Comparison of ENCODE assay signal across 16 cellular contexts in the genomic region with DNA sequence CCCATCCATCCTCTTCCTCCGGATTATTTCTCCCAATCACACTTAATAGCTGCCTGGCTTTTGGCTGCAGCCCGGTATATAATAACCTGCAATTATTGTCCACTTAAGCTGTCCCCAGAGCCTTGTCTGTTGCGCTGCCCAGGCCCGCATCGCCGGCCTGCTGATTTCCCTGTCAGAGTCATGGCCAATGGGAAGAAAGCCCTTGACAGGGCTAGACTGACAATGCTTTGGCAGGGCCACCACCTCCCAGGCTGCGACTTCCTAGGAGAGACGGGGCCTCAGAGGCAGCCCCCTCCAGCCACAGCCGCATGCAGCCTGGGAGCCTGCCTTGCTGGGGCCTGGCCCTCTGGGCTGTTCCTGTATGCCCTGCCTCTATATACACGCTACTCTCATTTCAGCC. TPM values are rescaled to one million over a fixed set of nuclear protein-coding genes. Genes with fewer than 3 reads are reported as not detected.
A peak's percentile ranks its signal among the peaks of the same experiment; 100 is the strongest.
DNase-seq lines count a peak whose midpoint lies in the region; ATAC-seq, FAIRE-seq and TF ChIP-seq lines count a peak whose summit lies in the region.
"Had no signal": no experiment of that assay in that cellular context is flagged by ENCODE, and none has a peak within 500 bp of the region (broad histone marks: within the 10 kb centered on the region; RNA-seq: fewer than 3 reads in every experiment).

No MANE protein-coding gene starts in this region.

- H3K56ac ChIP-seq in H1 (replicated peaks; ENCODE audit: insufficient read length, low read depth, low read length) = no peak overlapping the region

- H3K27ac Mint-ChIP-seq in activated naive CD4-positive, alpha-beta T cell treated with anti-CD3 and anti-CD28 coated beads, Interleukin-2, amount 50 U/mL, for 72 hours = no peak overlapping the region
- H3K27ac Mint-ChIP-seq: T-helper 1 cell treated with Interleukin-12 subunit alpha and Interleukin-12 subunit beta and Interleukin-4 antibody, amounts not matched to agents 30 μg/mL and 1 μg/mL, for 36 hours had no signal

- H3K27ac ChIP-seq in H1 (ENCODE audit: low read depth, low read length) = no peak overlapping the region
- H3K27ac ChIP-seq: A549, Peyer's patch had no signal

- no peak overlapping the region for H3K4me3 ChIP-seq in H1 (ENCODE audit: extremely low read depth in 1 of 4, insufficient read depth in 2 of 4, low read depth in 3 of 4, low read length in 4 of 4)
- H3K4me3 ChIP-seq: A549, Peyer's patch had no signal

- H3K23me2 ChIP-seq in H1 (ENCODE audit: low read depth, low read length) = no peaks in the 10 kb centered on the region

- no peak overlapping the region for H3K4ac ChIP-seq in H1 (replicated peaks; ENCODE audit: insufficient read length, low read depth, low read length)

- H4K5ac ChIP-seq in H1 (ENCODE audit: insufficient read length, low read depth, low read length) = no peak overlapping the region

- no peak overlapping the region for H3K4me2 ChIP-seq in H1 (ENCODE audit: insufficient read depth in 1 of 2, low read depth in 2 of 2, low read length in 2 of 2)
- H3K4me2 ChIP-seq: A549 had no signal

- WGBS in H1 (ENCODE audit: extremely low coverage in 1 of 2, insufficient coverage in 1 of 2, insufficient read length in 1 of 2, insufficient replicate concordance in 2 of 2, low coverage in 1 of 2, low lambda C conversion rate in 2 of 2, missing lambda C conversion rate in 1 of 2), 2 experiments = 93% methylated on average over 10 of the region's 10 CpGs; no CpG with 5 or more reads in 1 of the 2 experiments

- no peak overlapping the region for H3K9ac ChIP-seq in H1 (replicated peaks in 1 of 4; ENCODE audit: extremely low read depth in 1 of 4, low read depth in 3 of 4, low read length in 3 of 4)

- no peak overlapping the region for H2BK5ac ChIP-seq in H1 (ENCODE audit: low read depth, low read length)

- H3K9me3 Mint-ChIP-seq in activated naive CD4-positive, alpha-beta T cell treated with anti-CD3 and anti-CD28 coated beads, Interleukin-2, amount 50 U/mL, for 72 hours = peaks cover 0 to under 1% of the 10 kb centered on the region in 2 donors
- H3K9me3 Mint-ChIP-seq: T-helper 1 cell treated with Interleukin-12 subunit alpha and Interleukin-12 subunit beta and Interleukin-4 antibody, amounts not matched to agents 30 μg/mL and 1 μg/mL, for 36 hours had no signal

- no peak for TF ChIP-seq EP300 in H1 (IDR thresholded peaks at IDR 0.05; ENCODE audit: borderline replicate concordance in 1 of 2, low read depth in 2 of 2, low read length in 2 of 2)

- TF ChIP-seq POLR2A in H1 (IDR thresholded peaks at IDR 0.05; ENCODE audit: control extremely low read depth in 1 of 2, low read depth in 2 of 2, low read length in 2 of 2) = no peak

- CTCF ChIA-PET in H1 (lab: Charles Lee; ENCODE audit: partially characterized antibody) = interaction anchor here (0.6 to 1.0 kb wide), 4 partner anchors 20 to 630 kb away, joined by 3 read pairs; no protein-coding TSS in a partner anchor

- TF ChIP-seq RAD21 in H1 (IDR thresholded peaks at IDR 0.05 in 1 of 2, conservative IDR thresholded peaks at IDR 0.05 in 1 of 2; ENCODE audit: low read depth in 2 of 2, low read length in 2 of 2) = no peak

- H3K27me3 ChIP-seq in H1 (replicated peaks in 1 of 4; ENCODE audit: control insufficient read depth in 3 of 4, extremely low read depth in 1 of 4, insufficient read depth in 3 of 4, low read length in 3 of 4) = peaks cover 0 to 8% (median 2%) of the 10 kb centered on the region in 4 experiments; a peak in 3 of 7 replicates
- H3K27me3 ChIP-seq: Peyer's patch had no signal

- peak overlapping the region; percentile 73; the same call in 1 of the 2 replicates for H2BK20ac ChIP-seq in H1 (ENCODE audit: low read length)

- H2BK15ac ChIP-seq in H1 (ENCODE audit: low read length) = no peak overlapping the region

- peaks cover 0 to 5% of the 10 kb centered on the region in 2 donors for H3K36me3 Mint-ChIP-seq in activated naive CD4-positive, alpha-beta T cell treated with anti-CD3 and anti-CD28 coated beads, Interleukin-2, amount 50 U/mL, for 72 hours

- TF ChIP-seq CTCF in H1 (IDR thresholded peaks at IDR 0.05; ENCODE audit: control extremely low read depth in 1 of 3, insufficient read depth in 1 of 3, low read depth in 1 of 3, low read length in 3 of 3) (no peak), GM10266 (IDR thresholded peaks at IDR 0.05; ENCODE audit: control insufficient read depth, insufficient read depth, low read depth, missing control alignments) (no peak)

- no peak for ATAC-seq in activated naive CD4-positive, alpha-beta T cell treated with anti-CD3 and anti-CD28 coated beads, Interleukin-2, amount 50 U/mL, for 72 hours
- no peak for ATAC-seq in HG03108 (IDR thresholded peaks at IDR 0.05; ENCODE audit: unreplicated experiment)
- no peak for ATAC-seq in HG02610 (IDR thresholded peaks at IDR 0.05; ENCODE audit: unreplicated experiment)
- ATAC-seq: A549 had no signal

- H3K79me1 ChIP-seq in H1 (ENCODE audit: low read depth, low read length) = no peaks in the 10 kb centered on the region

- H3K36me3 ChIP-seq in H1 (ENCODE audit: control insufficient read depth in 2 of 4, insufficient read depth in 4 of 4, low read length in 3 of 4) = no peaks in the 10 kb centered on the region
- H3K36me3 ChIP-seq: Peyer's patch had no signal

- H4K8ac ChIP-seq in H1 (ENCODE audit: extremely low read depth, insufficient read depth, low read length) = no peak overlapping the region

- no peak overlapping the region for H2BK120ac ChIP-seq in H1 (replicated peaks; ENCODE audit: low read depth, low read length)

- no peak overlapping the region for H2AK5ac ChIP-seq in H1 (ENCODE audit: low read depth, low read length)

- no peak for FAIRE-seq in H1 (lab: Jason Lieb, UNC)
- FAIRE-seq: A549, H54 had no signal

- DNase-seq in DMS153 (lab: John Stamatoyannopoulos, UW) (peak; percentile 72), NCI-H1105 treated with DMSO at 0.1 percent for 48 hours (lab: John Stamatoyannopoulos, UW) (peak; percentile 87), NCI-H524 (lab: John Stamatoyannopoulos, UW) (peak; percentile 22 to 49), H1 (ENCODE audit: low read depth in 1 of 2, low spot score in 2 of 2) (no peak), GM10266 (ENCODE audit: extremely low spot score) (no peak)
- no peak for DNase-seq in activated naive CD4-positive, alpha-beta T cell treated with anti-CD3 and anti-CD28 coated beads, Interleukin-2, amount 50 U/mL, for 72 hours (ENCODE audit: low spot score in 2 of 2)
- DNase-seq: Calu3, NCI-H187 treated with DMSO at 0.1 percent for 48 hours, NCI-H526, Peyer's patch, SHP77 had no signal

- H3K9me3 ChIP-seq in H1 (ENCODE audit: insufficient read depth in 2 of 2, low read depth in 1 of 2, low read length in 1 of 2) = no peaks in the 10 kb centered on the region
- H3K9me3 ChIP-seq: A549, Peyer's patch had no signal

- H3K79me2 ChIP-seq in H1 (ENCODE audit: control insufficient read depth in 1 of 2, insufficient read depth in 2 of 2, low read length in 2 of 2) = no peaks in the 10 kb centered on the region

- H4K91ac ChIP-seq in H1 (replicated peaks; ENCODE audit: insufficient read length, low read length) = no peak overlapping the region

- no peaks in the 10 kb centered on the region for H4K20me1 ChIP-seq in H1 (replicated peaks in 1 of 2; ENCODE audit: control insufficient read depth in 1 of 2, insufficient read depth in 2 of 2, low read length in 2 of 2)

- no peak overlapping the region; the same call in 1 of the 2 replicates for H2BK12ac ChIP-seq in H1 (ENCODE audit: low read depth, low read length)

- peaks cover 26 to 50% (median 33%) of the 10 kb centered on the region in 4 experiments for H3K4me1 ChIP-seq in H1 (replicated peaks in 1 of 4; ENCODE audit: control insufficient read depth in 3 of 4, insufficient read depth in 4 of 4, low read length in 3 of 4)
- H3K4me1 ChIP-seq: A549, Peyer's patch had no signal

- H2AFZ ChIP-seq in H1 (ENCODE audit: low read length) = no peak overlapping the region

- H3K14ac ChIP-seq in H1 (ENCODE audit: insufficient read length) = no peak overlapping the region

- no peak overlapping the region for H3K18ac ChIP-seq in H1 (ENCODE audit: extremely low read depth, low read length)

- no peak overlapping the region for H3K23ac ChIP-seq in H1 (ENCODE audit: insufficient read length)

- POLR2A ChIA-PET in H1 (lab: Charles Lee; ENCODE audit: partially characterized antibody) = interaction anchor here (1.6 to 4.7 kb wide), 2 partner anchors 9 to 10 kb away, joined by 5 to 21 read pairs; a partner anchor contains a TSS

TF ChIP-seq in H1, 55 proteins besides CTCF, POLR2A, EP300 and RAD21 (continues in another document):
- TF ChIP-seq MAFK (IDR thresholded peaks at IDR 0.05; ENCODE audit: low read depth, low read length) (no peak), KDM1A (IDR thresholded peaks at IDR 0.05; ENCODE audit: borderline replicate concordance, low read length) (no peak), HDAC2 (IDR thresholded peaks at IDR 0.05; ENCODE audit: borderline replicate concordance in 1 of 2, low read depth in 2 of 2, low read length in 2 of 2) (no peak), BACH1 (IDR thresholded peaks at IDR 0.05; ENCODE audit: low read length) (no peak), CHD2 (IDR thresholded peaks at IDR 0.05; ENCODE audit: low read length) (no peak), HDAC6 (IDR thresholded peaks at IDR 0.05; ENCODE audit: low read depth, low read length) (no peak), SP2 (IDR thresholded peaks at IDR 0.05; ENCODE audit: low read length) (no peak), POLR2AphosphoS5 (IDR thresholded peaks at IDR 0.05; ENCODE audit: low read depth, low read length) (no peak), RXRA (IDR thresholded peaks at IDR 0.05; ENCODE audit: insufficient read depth, low read depth, low read length) (no peak), RFX5 (IDR thresholded peaks at IDR 0.05; ENCODE audit: borderline replicate concordance, low read depth, low read length) (no peak)
- TF ChIP-seq, protein P1, sequence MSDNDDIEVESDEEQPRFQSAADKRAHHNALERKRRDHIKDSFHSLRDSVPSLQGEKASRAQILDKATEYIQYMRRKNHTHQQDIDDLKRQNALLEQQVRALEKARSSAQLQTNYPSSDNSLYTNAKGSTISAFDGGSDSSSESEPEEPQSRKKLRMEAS (IDR thresholded peaks at IDR 0.05) = no peak

RNA-seq across cellular contexts. Expression of a gene that starts 10.0 kb away (rescaled TPM):
- 3.3 and 3.4 TPM in 2 replicates for total RNA-seq in H1 (2021; fragmentation: NEBNext Ultra II Directional; extraction: Animal tissue kit (Norgen Biotek cat#: 25700))
- 1.6 and 2.8 TPM in 2 replicates for polyA plus RNA-seq in H1 (2011; rRNA removed)
- polyA plus RNA-seq in H1 (2011; cell fraction: cytosol; rRNA removed) = 1.6 TPM
- polyA plus RNA-seq in H1 (2011; cell fraction: nucleus; rRNA removed) = 4.1 TPM
- 1.6 to 3.7 TPM (median 2.9 TPM) in 4 replicates for polyA plus RNA-seq in H1 (2012, experiment 1 of 2)
- polyA plus RNA-seq in H1 (2012, experiment 2 of 2) = 1.5 TPM
- 11.9 TPM for polyA plus RNA-seq in H1 (2013, experiment 1 of 2)
- 11.2 TPM for polyA plus RNA-seq in H1 (2013, experiment 2 of 2)
- 0.63 and 0.93 TPM in 2 replicates for polyA minus RNA-seq in H1 (2011; rRNA and poly(A)+ RNA removed)
- 1.4 TPM for polyA minus RNA-seq in H1 (2011; cell fraction: cytosol; rRNA and poly(A)+ RNA removed)
- 5.7 TPM for polyA minus RNA-seq in H1 (2011; cell fraction: nucleus; rRNA and poly(A)+ RNA removed)
- not detected for total RNA-seq in activated naive CD4-positive, alpha-beta T cell treated with anti-CD3 and anti-CD28 coated beads, Interleukin-2, amount 50 U/mL, for 72 hours

Comparison
In these comparisons a context has a peak if more than half of its experiments do, and no peak if none do; other contexts are left out.
1. DNase-seq: peak in DMS153 (single experiment), NCI-H1105 treated with DMSO at 0.1 percent for 48 hours (single experiment) and NCI-H524 (2 of 2); none in H1 (0 of 2), activated naive CD4-positive, alpha-beta T cell treated with anti-CD3 and anti-CD28 coated beads, Interleukin-2, amount 50 U/mL, for 72 hours (0 of 2) and GM10266 (single experiment).